In genomic region chr2:1683297-1683696, GRCh38 we compare ENCODE assay signal across 12 cellular contexts.
DNase-seq lines count a peak whose midpoint lies in the region; ATAC-seq and TF ChIP-seq lines count a peak whose summit lies in the region.
"Had no signal": no experiment of that assay in that cellular context is flagged by ENCODE, and none has a peak within 500 bp of the region (broad histone marks: within the 10 kb centered on the region; RNA-seq: fewer than 3 reads in every experiment).

No MANE protein-coding gene starts in this region.

- H3K9me3 ChIP-seq in PC-9 (ENCODE audit: insufficient read depth, low read depth): no peaks in the 10 kb centered on the region
- H3K9me3 ChIP-seq: BE2C, HAP-1 had no signal

- no peak overlapping the region for H3K4me3 ChIP-seq in AG10803 (ENCODE audit: low read length)
- no peak overlapping the region for H3K4me3 ChIP-seq in PC-9
- H3K4me3 ChIP-seq in fibroblast of the aortic adventitia (ENCODE audit: low read depth, low read length): no peak overlapping the region
- H3K4me3 ChIP-seq: HAP-1 had no signal

- TF ChIP-seq CTCF in AG10803 (conservative IDR thresholded peaks at IDR 0.05; ENCODE audit: low read length): no peak
- TF ChIP-seq CTCF in PC-9 (conservative IDR thresholded peaks at IDR 0.05): no peak
- no peak for TF ChIP-seq CTCF in fibroblast of the aortic adventitia (IDR thresholded peaks at IDR 0.05; ENCODE audit: insufficient read depth, low read length)

- no TSS peak for BruUV-seq in PC-9 (replicated peaks; lab: Mats Ljungman, UMichigan)

- no peaks in the 10 kb centered on the region for H3K4me1 Mint-ChIP-seq in natural killer cell treated with Interleukin-12 subunit alpha and Interleukin-12 subunit beta and Interleukin-15 and Interleukin-18, amount 100 ng/mL, for 72 hours (ENCODE audit: low read depth in 2 of 2)
- H3K4me1 Mint-ChIP-seq: CD4-positive, alpha-beta memory T cell had no signal

- H3K9me2 ChIP-seq in PC-9 (ENCODE audit: insufficient read depth): no peaks in the 10 kb centered on the region

- H3K27ac Mint-ChIP-seq in natural killer cell treated with Interleukin-12 subunit alpha and Interleukin-12 subunit beta and Interleukin-15 and Interleukin-18, amount 100 ng/mL, for 72 hours: no peak overlapping the region
- H3K27ac Mint-ChIP-seq: CD4-positive, alpha-beta memory T cell had no signal

- no peaks in the 10 kb centered on the region for H3K36me3 Mint-ChIP-seq in natural killer cell treated with Interleukin-12 subunit alpha and Interleukin-12 subunit beta and Interleukin-15 and Interleukin-18, amount 100 ng/mL, for 72 hours
- H3K36me3 Mint-ChIP-seq: CD4-positive, alpha-beta memory T cell had no signal

- no peak overlapping the region for H3K4me2 ChIP-seq in PC-9

- H3K36me3 ChIP-seq in PC-9 (ENCODE audit: low read depth): peaks cover 5% of the 10 kb centered on the region; the same call in 1 of the 2 replicates
- H3K36me3 ChIP-seq: BE2C, HAP-1 had no signal

- H3K4me3 Mint-ChIP-seq in natural killer cell treated with Interleukin-12 subunit alpha and Interleukin-12 subunit beta and Interleukin-15 and Interleukin-18, amount 100 ng/mL, for 72 hours: no peak overlapping the region

- H3K27ac ChIP-seq in PC-9: 0 out of 2 replicates have a peak overlapping the region, but pooled peaks have one; percentile 70
- H3K27ac ChIP-seq: C4-2B had no signal

- peaks cover 0 to 3% of the 10 kb centered on the region in 2 donors for H3K27me3 Mint-ChIP-seq in natural killer cell treated with Interleukin-12 subunit alpha and Interleukin-12 subunit beta and Interleukin-15 and Interleukin-18, amount 100 ng/mL, for 72 hours
- H3K27me3 Mint-ChIP-seq: CD4-positive, alpha-beta memory T cell had no signal

- peaks cover 5% of the 10 kb centered on the region; the same call in 1 of the 2 replicates for H3K79me2 ChIP-seq in PC-9 (ENCODE audit: low read depth)

- no peaks in the 10 kb centered on the region for H3K9me3 Mint-ChIP-seq in natural killer cell treated with Interleukin-12 subunit alpha and Interleukin-12 subunit beta and Interleukin-15 and Interleukin-18, amount 100 ng/mL, for 72 hours

- H2AFZ ChIP-seq in PC-9: no peak overlapping the region

- no peaks in the 10 kb centered on the region for H4K20me1 ChIP-seq in PC-9 (ENCODE audit: insufficient read depth)

- POLR2A ChIA-PET in PC-9 (lab: Charles Lee; ENCODE audit: unreplicated experiment): interaction anchor here (0.6 kb wide), 1 partner anchor 89 kb away, joined by 3 read pairs; no protein-coding TSS in a partner anchor

- peaks cover 22% of the 10 kb centered on the region; the same call in 1 of the 2 replicates for H3K27me3 ChIP-seq in PC-9 (ENCODE audit: insufficient read depth, low read depth)
- H3K27me3 ChIP-seq: BE2C had no signal

- intact Hi-C loops in PC-9 (cut with micrococcal nuclease; ENCODE audit: unreplicated experiment): no loop called here

- DNase-seq in AG10803 (ENCODE audit: low read depth) (peak; percentile 32), PC-9 (no peak), fibroblast of the aortic adventitia (ENCODE audit: low read depth) (peak; percentile 23)
- DNase-seq in natural killer cell treated with Interleukin-12 subunit alpha and Interleukin-12 subunit beta and Interleukin-15 and Interleukin-18, amount 100 ng/mL, for 72 hours (ENCODE audit: low spot score): no peak
- DNase-seq: BE2C; CD4-positive, alpha-beta memory T cell; DMS79 had no signal

- ATAC-seq in SK-N-SH treated with all-trans-retinoic acid at 6 μM for 48 hours (no peak), GM18870 (IDR thresholded peaks at IDR 0.05; ENCODE audit: unreplicated experiment) (no peak), HG03457 (IDR thresholded peaks at IDR 0.05; ENCODE audit: unreplicated experiment) (no peak)
- ATAC-seq in natural killer cell treated with Interleukin-12 subunit alpha and Interleukin-12 subunit beta and Interleukin-15 and Interleukin-18, amount 100 ng/mL, for 72 hours: no peak

- CTCF ChIA-PET in PC-9 (lab: Charles Lee): no interaction called here

- peaks cover 37% of the 10 kb centered on the region for H3K4me1 ChIP-seq in PC-9 (replicated peaks; ENCODE audit: insufficient read depth)
- H3K4me1 ChIP-seq: BE2C, HAP-1 had no signal

- H3F3A ChIP-seq in PC-9 (ENCODE audit: insufficient read depth, low read depth): peaks cover 18% of the 10 kb centered on the region

TF ChIP-seq in SK-N-SH treated with all-trans-retinoic acid at 6 μM for 48 hours, 23 proteins besides CTCF, POLR2A, EP300 and RAD21 (continues in another document):
- TF ChIP-seq TCF4 (CRISPR knock-in tag; IDR thresholded peaks at IDR 0.05; ENCODE audit: borderline replicate concordance) (peak; percentile 95), RARB (CRISPR knock-in tag; IDR thresholded peaks at IDR 0.05) (no peak), PATZ1 (CRISPR knock-in tag; IDR thresholded peaks at IDR 0.05; ENCODE audit: borderline replicate concordance) (no peak), OSR1 (CRISPR knock-in tag; IDR thresholded peaks at IDR 0.05) (no peak), ZFP3 (CRISPR knock-in tag; IDR thresholded peaks at IDR 0.05) (no peak), ESRRG (CRISPR knock-in tag; IDR thresholded peaks at IDR 0.05) (peak; percentile 18; the same call in 1 of the 2 replicates), CSDC2 (CRISPR knock-in tag; IDR thresholded peaks at IDR 0.05) (no peak), ZFP30 (CRISPR knock-in tag; IDR thresholded peaks at IDR 0.05) (no peak), ZC3H10 (CRISPR knock-in tag; IDR thresholded peaks at IDR 0.05) (no peak), GLIS3 (CRISPR knock-in tag; IDR thresholded peaks at IDR 0.05) (no peak), SNAI2 (CRISPR knock-in tag; IDR thresholded peaks at IDR 0.05) (peak; percentile 34; the same call in 1 of the 2 replicates), ZNF565 (CRISPR knock-in tag; conservative IDR thresholded peaks at IDR 0.05; ENCODE audit: low read depth) (no peak), TOX (CRISPR knock-in tag; IDR thresholded peaks at IDR 0.05; ENCODE audit: borderline replicate concordance) (no peak), ZNF8 (CRISPR knock-in tag; IDR thresholded peaks at IDR 0.05) (no peak), ZNF70 (CRISPR knock-in tag; IDR thresholded peaks at IDR 0.05) (peak; percentile 66; the same call in 1 of the 2 replicates), PPARA (CRISPR knock-in tag; IDR thresholded peaks at IDR 0.05; ENCODE audit: borderline replicate concordance) (no peak), ISL1 (CRISPR knock-in tag; IDR thresholded peaks at IDR 0.05) (peak; percentile 79)
- TF ChIP-seq, protein P1, sequence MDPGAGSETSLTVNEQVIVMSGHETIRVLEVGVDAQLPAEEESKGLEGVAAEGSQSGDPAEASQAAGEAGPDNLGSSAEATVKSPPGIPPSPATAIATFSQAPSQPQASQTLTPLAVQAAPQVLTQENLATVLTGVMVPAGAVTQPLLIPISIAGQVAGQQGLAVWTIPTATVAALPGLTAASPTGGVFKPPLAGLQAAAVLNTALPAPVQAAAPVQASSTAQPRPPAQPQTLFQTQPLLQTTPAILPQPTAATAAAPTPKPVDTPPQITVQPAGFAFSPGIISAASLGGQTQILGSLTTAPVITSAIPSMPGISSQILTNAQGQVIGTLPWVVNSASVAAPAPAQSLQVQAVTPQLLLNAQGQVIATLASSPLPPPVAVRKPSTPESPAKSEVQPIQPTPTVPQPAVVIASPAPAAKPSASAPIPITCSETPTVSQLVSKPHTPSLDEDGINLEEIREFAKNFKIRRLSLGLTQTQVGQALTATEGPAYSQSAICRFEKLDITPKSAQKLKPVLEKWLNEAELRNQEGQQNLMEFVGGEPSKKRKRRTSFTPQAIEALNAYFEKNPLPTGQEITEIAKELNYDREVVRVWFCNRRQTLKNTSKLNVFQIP (CRISPR knock-in tag; IDR thresholded peaks at IDR 0.05; ENCODE audit: borderline replicate concordance, low read depth): no peak
- TF ChIP-seq, protein P2, sequence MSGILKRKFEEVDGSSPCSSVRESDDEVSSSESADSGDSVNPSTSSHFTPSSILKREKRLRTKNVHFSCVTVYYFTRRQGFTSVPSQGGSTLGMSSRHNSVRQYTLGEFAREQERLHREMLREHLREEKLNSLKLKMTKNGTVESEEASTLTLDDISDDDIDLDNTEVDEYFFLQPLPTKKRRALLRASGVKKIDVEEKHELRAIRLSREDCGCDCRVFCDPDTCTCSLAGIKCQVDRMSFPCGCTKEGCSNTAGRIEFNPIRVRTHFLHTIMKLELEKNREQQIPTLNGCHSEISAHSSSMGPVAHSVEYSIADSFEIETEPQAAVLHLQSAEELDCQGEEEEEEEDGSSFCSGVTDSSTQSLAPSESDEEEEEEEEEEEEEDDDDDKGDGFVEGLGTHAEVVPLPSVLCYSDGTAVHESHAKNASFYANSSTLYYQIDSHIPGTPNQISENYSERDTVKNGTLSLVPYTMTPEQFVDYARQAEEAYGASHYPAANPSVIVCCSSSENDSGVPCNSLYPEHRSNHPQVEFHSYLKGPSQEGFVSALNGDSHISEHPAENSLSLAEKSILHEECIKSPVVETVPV (CRISPR knock-in tag; IDR thresholded peaks at IDR 0.05): 0 out of 2 replicates have a peak, but pooled peaks have one; percentile 29
- TF ChIP-seq, protein P3, sequence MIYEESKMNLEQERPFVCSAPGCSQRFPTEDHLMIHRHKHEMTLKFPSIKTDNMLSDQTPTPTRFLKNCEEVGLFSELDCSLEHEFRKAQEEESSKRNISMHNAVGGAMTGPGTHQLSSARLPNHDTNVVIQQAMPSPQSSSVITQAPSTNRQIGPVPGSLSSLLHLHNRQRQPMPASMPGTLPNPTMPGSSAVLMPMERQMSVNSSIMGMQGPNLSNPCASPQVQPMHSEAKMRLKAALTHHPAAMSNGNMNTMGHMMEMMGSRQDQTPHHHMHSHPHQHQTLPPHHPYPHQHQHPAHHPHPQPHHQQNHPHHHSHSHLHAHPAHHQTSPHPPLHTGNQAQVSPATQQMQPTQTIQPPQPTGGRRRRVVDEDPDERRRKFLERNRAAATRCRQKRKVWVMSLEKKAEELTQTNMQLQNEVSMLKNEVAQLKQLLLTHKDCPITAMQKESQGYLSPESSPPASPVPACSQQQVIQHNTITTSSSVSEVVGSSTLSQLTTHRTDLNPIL (CRISPR knock-in tag; IDR thresholded peaks at IDR 0.05; ENCODE audit: low read depth): no peak

Comparison
In these comparisons a context has a peak if more than half of its experiments do, and no peak if none do; other contexts are left out.
1. DNase-seq: peak in AG10803 (single experiment) and fibroblast of the aortic adventitia (single experiment); none in PC-9 (0 of 2) and natural killer cell treated with Interleukin-12 subunit alpha and Interleukin-12 subunit beta and Interleukin-15 and Interleukin-18, amount 100 ng/mL, for 72 hours (single experiment).